31 cellular contexts compared by ENCODE assay signal in genomic region chr2:107062173-107062572, GRCh38.
DNase-seq lines count a peak whose midpoint lies in the region; ATAC-seq, FAIRE-seq and TF ChIP-seq lines count a peak whose summit lies in the region.
"Had no signal": no experiment of that assay in that cellular context is flagged by ENCODE, and none has a peak within 500 bp of the region (broad histone marks: within the 10 kb centered on the region; RNA-seq: fewer than 3 reads in every experiment).

No MANE protein-coding gene starts in this region.

- TF ChIP-seq EP300 in HepG2 (IDR thresholded peaks at IDR 0.05; ENCODE audit: low read depth in 2 of 2, low read length in 2 of 2) (no peak), HepG2 (CRISPR knock-in tag; IDR thresholded peaks at IDR 0.05; ENCODE audit: borderline replicate concordance) (no peak)

- intact Hi-C loops in HepG2 (cut with micrococcal nuclease; ENCODE audit: unreplicated experiment): no loop called here
- intact Hi-C loops in right lobe of liver (cut with DNase I): no loop called here
- intact Hi-C loops in left colon (cut with DNase I, micrococcal nuclease): no loop called here

- ATAC-seq in HepG2 (peak; percentile 71), right lobe of liver (no peak), left colon (peak; percentile 96), HG03135 (IDR thresholded peaks at IDR 0.05; ENCODE audit: unreplicated experiment) (no peak)
- ATAC-seq: activated CD4-positive, CD25-positive, alpha-beta regulatory T cell treated with anti-CD3 and anti-CD28 coated beads, Interleukin-2, amount 50 U/mL, for 24 hours; esophagus mucosa; lower lobe of right lung; natural killer cell; stimulated activated naive CD8-positive, alpha-beta T cell treated with anti-CD3 and anti-CD28 coated beads, Interleukin-15, amount 100 ng/mL, for 72 hours had no signal

- WGBS in HepG2 (ENCODE audit: low lambda C conversion rate): 0% methylated on average over 4 of the region's 4 CpGs
- WGBS in right lobe of liver (ENCODE audit: insufficient coverage, low coverage, low lambda C conversion rate, missing lambda C conversion rate): 53% methylated on average over 4 of the region's 4 CpGs

- POLR2A ChIA-PET in HepG2 (lab: Yijun Ruan, JAX): no interaction called here

- H3K4me1 ChIP-seq in HepG2 (ENCODE audit: insufficient read depth, low read length): peaks cover 15% of the 10 kb centered on the region
- no peaks in the 10 kb centered on the region for H3K4me1 ChIP-seq in right lobe of liver
- H3K4me1 ChIP-seq: BLaER1, lower lobe of right lung, spleen had no signal

- TF ChIP-seq POLR2A in HepG2 (IDR thresholded peaks at IDR 0.05; ENCODE audit: insufficient read depth in 1 of 2, low read depth in 2 of 2, low read length in 2 of 2) (no peak), right lobe of liver (IDR thresholded peaks at IDR 0.05) (no peak)

- peaks cover 20% of the 10 kb centered on the region for H3K9me3 Mint-ChIP-seq in nephron progenitor cell
- H3K9me3 Mint-ChIP-seq: stimulated activated naive CD8-positive, alpha-beta T cell treated with anti-CD3 and anti-CD28 coated beads, Interleukin-15, amount 100 ng/mL, for 72 hours; T-helper 1 cell treated with Interleukin-12 subunit alpha and Interleukin-12 subunit beta and Interleukin-4 antibody, amounts not matched to agents 30 μg/mL and 1 μg/mL, for 36 hours had no signal

- H3K4me1 Mint-ChIP-seq in nephron progenitor cell: peaks cover 62% of the 10 kb centered on the region
- H3K4me1 Mint-ChIP-seq: natural killer cell; stimulated activated naive CD8-positive, alpha-beta T cell treated with anti-CD3 and anti-CD28 coated beads, Interleukin-15, amount 100 ng/mL, for 72 hours had no signal

- H3K9me3 ChIP-seq in HepG2 (ENCODE audit: low read length) (no peaks in the 10 kb centered on the region; the same call in 1 of the 2 replicates), right lobe of liver (no peaks in the 10 kb centered on the region)
- H3K9me3 ChIP-seq: BLaER1, lower lobe of right lung, ovary, spleen had no signal

- in situ Hi-C loops in HepG2 (cut with HindIII; ENCODE audit: extremely low pct_ligation_motif_present, low pct_unique_long_range_greater_than_20kb): no loop called here

- H3K4me3 Mint-ChIP-seq in nephron progenitor cell: no peak overlapping the region
- H3K4me3 Mint-ChIP-seq: dendritic cell treated with granulocyte-macrophage colony-stimulating factor and Interleukin-4, amounts not matched to agents 40 ng/mL and 50 ng/mL, for 4 days; natural killer cell; stimulated activated naive CD8-positive, alpha-beta T cell treated with anti-CD3 and anti-CD28 coated beads, Interleukin-15, amount 100 ng/mL, for 72 hours; T-helper 1 cell treated with Interleukin-12 subunit alpha and Interleukin-12 subunit beta and Interleukin-4 antibody, amounts not matched to agents 30 μg/mL and 1 μg/mL, for 36 hours had no signal

- H3K4me3 ChIP-seq in HepG2 (replicated peaks in 1 of 3; ENCODE audit: insufficient read depth in 1 of 3, low read depth in 2 of 3, low read length in 3 of 3) (no peak overlapping the region), right lobe of liver (no peak overlapping the region)
- H3K4me3 ChIP-seq: BLaER1, lower lobe of right lung, ovary, SK-N-MC, spleen had no signal

- no TSS peak for BruUV-seq in HepG2 (replicated peaks; lab: Mats Ljungman, UMichigan)

- H3K4me2 ChIP-seq in HepG2 (ENCODE audit: low read depth, low read length): peak overlapping the region; percentile 30
- H3K4me2 ChIP-seq: BLaER1 had no signal

- no peak overlapping the region for H3K27ac Mint-ChIP-seq in nephron progenitor cell
- H3K27ac Mint-ChIP-seq: dendritic cell treated with granulocyte-macrophage colony-stimulating factor and Interleukin-4, amounts not matched to agents 40 ng/mL and 50 ng/mL, for 4 days; natural killer cell; stimulated activated naive CD8-positive, alpha-beta T cell treated with anti-CD3 and anti-CD28 coated beads, Interleukin-15, amount 100 ng/mL, for 72 hours; T-helper 1 cell treated with Interleukin-12 subunit alpha and Interleukin-12 subunit beta and Interleukin-4 antibody, amounts not matched to agents 30 μg/mL and 1 μg/mL, for 36 hours had no signal

- TF ChIP-seq CTCF in HepG2 (CRISPR knock-in tag; IDR thresholded peaks at IDR 0.05): no peak
- TF ChIP-seq CTCF in right lobe of liver (IDR thresholded peaks at IDR 0.05): no peak
- TF ChIP-seq CTCF in nephron progenitor cell (IDR thresholded peaks at IDR 0.05): no peak

- no peak overlapping the region for H2AFZ ChIP-seq in HepG2 (ENCODE audit: low read length)

- no peak for FAIRE-seq in HepG2 (lab: Jason Lieb, UNC)
- FAIRE-seq: keratinocyte had no signal

- H3K27me3 Mint-ChIP-seq in nephron progenitor cell (ENCODE audit: low read depth, poor library complexity): peaks cover 3% of the 10 kb centered on the region
- H3K27me3 Mint-ChIP-seq: dendritic cell treated with granulocyte-macrophage colony-stimulating factor and Interleukin-4, amounts not matched to agents 40 ng/mL and 50 ng/mL, for 4 days; stimulated activated naive CD8-positive, alpha-beta T cell treated with anti-CD3 and anti-CD28 coated beads, Interleukin-15, amount 100 ng/mL, for 72 hours had no signal

- H3K36me3 ChIP-seq in HepG2 (replicated peaks in 1 of 2; ENCODE audit: control insufficient read depth in 1 of 2, insufficient read depth in 2 of 2, low read length in 2 of 2) (no peaks in the 10 kb centered on the region), right lobe of liver (no peaks in the 10 kb centered on the region)
- H3K36me3 ChIP-seq: BLaER1, lower lobe of right lung, ovary, spleen had no signal

- no peak overlapping the region for H3K9ac ChIP-seq in HepG2 (ENCODE audit: insufficient read depth, low read depth, low read length)
- H3K9ac ChIP-seq: BLaER1 had no signal

- TF ChIP-seq RAD21 in HepG2 (CRISPR knock-in tag; IDR thresholded peaks at IDR 0.05): no peak

- CTCF ChIA-PET in HepG2 (lab: Yijun Ruan, JAX; ENCODE audit: low intra/inter-chr PET ratio, low total read pairs): no interaction called here

- no peaks in the 10 kb centered on the region for H3K79me2 ChIP-seq in HepG2 (ENCODE audit: insufficient read depth, low read length)

- H3K27ac ChIP-seq in HepG2 (ENCODE audit: extremely low read length, insufficient read depth, low read length): no peak overlapping the region
- H3K27ac ChIP-seq in right lobe of liver: no peak overlapping the region
- H3K27ac ChIP-seq: BLaER1, lower lobe of right lung, ovary, SK-N-MC, spleen had no signal

- DNase-seq in HepG2 (ENCODE audit: low spot score): no peak
- no peak for DNase-seq in right lobe of liver
- DNase-seq in SW480 (ENCODE audit: low spot score): peak; percentile 12
- peak; percentile 56 to 64 for DNase-seq in left colon
- no peak for DNase-seq in dedifferentiated amniotic fluid mesenchymal stem cell (ENCODE audit: extremely low spot score)
- DNase-seq in nephron progenitor cell: no peak
- DNase-seq: activated CD4-positive, alpha-beta T cell treated with anti-CD3 and anti-CD28 coated beads, Interleukin-2, amount 50 U/mL, for 48 hours; activated naive CD4-positive, alpha-beta T cell; activated T-cell treated with anti-CD3 and anti-CD28 coated beads, Interleukin-2, amount 50 U/mL, for 48 hours; central memory CD4-positive, alpha-beta T cell; DND-41; GF-D8; glutamatergic neuron; lower lobe of right lung; natural killer cell; NCI-H1092; NCI-H1694 treated with DMSO at 0.1 percent for 48 hours; NCI-H446; ovary; spleen; stimulated activated CD4-positive, alpha-beta T cell treated with anti-CD3 and anti-CD28 coated beads, Interleukin-2, amount 100 ng/mL, for 24 hours; stimulated activated CD8-positive, alpha-beta memory T cell treated with anti-CD3 and anti-CD28 coated beads, Interleukin-4, amount 100 ng/mL, for 48 hours; stimulated activated naive CD8-positive, alpha-beta T cell treated with anti-CD3 and anti-CD28 coated beads, Interleukin-15, amount 100 ng/mL, for 72 hours had no signal

- H4K20me1 ChIP-seq in HepG2 (ENCODE audit: insufficient read depth, low read length): no peaks in the 10 kb centered on the region
- H4K20me1 ChIP-seq: BLaER1 had no signal

- no peaks in the 10 kb centered on the region for H3K27me3 ChIP-seq in HepG2 (ENCODE audit: control insufficient read depth in 1 of 2, insufficient read depth in 2 of 2, low read length in 2 of 2)
- no peaks in the 10 kb centered on the region for H3K27me3 ChIP-seq in right lobe of liver
- H3K27me3 ChIP-seq: BLaER1, ovary, spleen had no signal

- H3K36me3 Mint-ChIP-seq in nephron progenitor cell (ENCODE audit: low read depth): no peaks in the 10 kb centered on the region
- H3K36me3 Mint-ChIP-seq: natural killer cell had no signal

TF ChIP-seq in HepG2, 621 proteins besides CTCF, POLR2A, EP300 and RAD21:
- TF ChIP-seq XRCC5 (optimal IDR thresholded peaks at IDR 0.05; ENCODE audit: low read length) (no peak), BCL6 (CRISPR knock-in tag; IDR thresholded peaks at IDR 0.05) (0 out of 2 replicates have a peak, but pooled peaks have one; percentile 25), ZMAT3 (CRISPR knock-in tag; conservative IDR thresholded peaks at IDR 0.05) (no peak), ZKSCAN1 (IDR thresholded peaks at IDR 0.05; ENCODE audit: low read length) (no peak), SRY (CRISPR knock-in tag; IDR thresholded peaks at IDR 0.05) (no peak), RXRB (CRISPR knock-in tag; IDR thresholded peaks at IDR 0.05; ENCODE audit: borderline replicate concordance) (peak; percentile 60), THRA (CRISPR knock-in tag; IDR thresholded peaks at IDR 0.05; ENCODE audit: borderline replicate concordance) (peak; percentile 91; the same call in 1 of the 2 replicates), KLF6 (CRISPR knock-in tag; IDR thresholded peaks at IDR 0.05) (no peak), ZNF230 (CRISPR knock-in tag; IDR thresholded peaks at IDR 0.05) (no peak)

Comparison
In these comparisons a context has a peak if more than half of its experiments do, and no peak if none do; other contexts are left out.
1. ATAC-seq: peak in HepG2 (single experiment) and left colon (single experiment); none in right lobe of liver (0 of 4) and HG03135 (single experiment).
2. DNase-seq: peak in SW480 (single experiment) and left colon (2 of 2); none in HepG2 (single experiment), right lobe of liver (0 of 3), dedifferentiated amniotic fluid mesenchymal stem cell (single experiment) and nephron progenitor cell (single experiment).